7 cellular contexts compared by ENCODE assay signal in genomic region chr13:73058432-73058740, GRCh38. TPM values are rescaled to one million over a fixed set of nuclear protein-coding genes. Genes with fewer than 3 reads are reported as not detected.
DNase-seq lines count a peak whose midpoint lies in the region; ATAC-seq and TF ChIP-seq lines count a peak whose summit lies in the region.

No MANE protein-coding gene starts in this region.

- H3K4me1 ChIP-seq in iPS-20b (ENCODE audit: insufficient read depth, low read length) (peaks cover 20% of the 10 kb centered on the region), transverse colon (peaks cover 0 to 16% (median 4%) of the 10 kb centered on the region in 4 donors)

- H3K9me3 Mint-ChIP-seq in T-cell, result no peaks in the 10 kb centered on the region

- H3K36me3 ChIP-seq in iPS-20b (ENCODE audit: insufficient read depth, low read depth, low read length) (no peaks in the 10 kb centered on the region), transverse colon (peaks cover 0 to 5% (median 0%) of the 10 kb centered on the region in 4 donors)

- H3K9me3 ChIP-seq in iPS-20b (ENCODE audit: insufficient read depth, low read depth, low read length) (no peaks in the 10 kb centered on the region), transverse colon (no peaks in the 10 kb centered on the region)

- H3K27ac ChIP-seq in iPS-20b (ENCODE audit: low read length), result no peak overlapping the region
- H3K27ac ChIP-seq in transverse colon, result peak overlapping the region; percentile 81 to 91 (median 86)

- no peak for TF ChIP-seq EP300 in transverse colon (IDR thresholded peaks at IDR 0.05; ENCODE audit: low read depth)

- H3K27me3 ChIP-seq in iPS-20b (ENCODE audit: insufficient read depth, low read length), result peaks cover 62% of the 10 kb centered on the region
- H3K27me3 ChIP-seq in transverse colon, result peaks cover 3% of the 10 kb centered on the region

- peaks cover 19 to 27% (median 24%) of the 10 kb centered on the region in 3 donors for H3K4me1 Mint-ChIP-seq in T-cell

- WGBS in transverse colon (ENCODE audit: low coverage in 1 of 2), 2 donors, result 3% methylated on average over 8 of the region's 8 CpGs; no CpG with 5 or more reads in 1 of the 2 donors

- in situ Hi-C loops in transverse colon (cut with MboI; ENCODE audit: low pct_ligation_motif_present in 1 of 4, low pct_unique_long_range_greater_than_20kb in 1 of 4, low sequenced_read_pairs in 3 of 4), result loop anchor here in 2 of 4 donors (10.0 to 25.0 kb wide), 3 partner anchors 404 to 654 kb away; no protein-coding TSS in a partner anchor

- CTCF ChIA-PET in T-cell (lab: Charles Lee), result no interaction called here

- peak overlapping the region; percentile 20 to 80 for H3K27ac Mint-ChIP-seq in T-cell

- TF ChIP-seq POLR2A in transverse colon (IDR thresholded peaks at IDR 0.05), result no peak

- peaks cover 19 to 40% of the 10 kb centered on the region in 2 donors for H3K27me3 Mint-ChIP-seq in T-cell

- peaks cover 4% of the 10 kb centered on the region for H3K36me3 Mint-ChIP-seq in T-cell

- intact Hi-C loops in transverse colon (cut with DNase I; ENCODE audit: low total_unique reads), result no loop called here

- peak overlapping the region; percentile 83 to 91 (median 86) for H3K4me3 Mint-ChIP-seq in T-cell

- no peak for TF ChIP-seq CTCF in transverse colon (IDR thresholded peaks at IDR 0.05)

- DNase-seq in T-cell, result no peak
- DNase-seq in transverse colon, result no peak
- no peak for DNase-seq in NCI-H2171 treated with DMSO at 0.1 percent for 48 hours (lab: John Stamatoyannopoulos, UW)
- no peak for DNase-seq in activated CD4-positive, alpha-beta T cell treated with anti-CD3 and anti-CD28 coated beads, Interleukin-2, amount 50 U/mL, for 1 hour

- H3K9ac ChIP-seq in iPS-20b (ENCODE audit: low read depth, low read length), result peak overlapping the region; percentile 49; the same call in 1 of the 2 replicates

- H3K4me3 ChIP-seq in iPS-20b (ENCODE audit: low read length), result peak overlapping the region; percentile 75
- H3K4me3 ChIP-seq in transverse colon, result peak overlapping the region; percentile 0 to 97 (median 86)

- ATAC-seq in GM18909 (IDR thresholded peaks at IDR 0.05; ENCODE audit: poor library complexity, unreplicated experiment) (peak; percentile 19), HG02623 (IDR thresholded peaks at IDR 0.05; ENCODE audit: unreplicated experiment) (peak; percentile 12), T-cell (replicated peaks in 1 of 4) (peak in 3 of 4 experiments; percentile 4 to 9 (median 4))

- POLR2A ChIA-PET in T-cell (lab: Charles Lee), result interaction anchor here in 1 of 2 donors (0.7 kb wide), 1 partner anchor 644 kb away, joined by 3 read pairs; no protein-coding TSS in a partner anchor

RNA-seq across cellular contexts. Expression of gene KLF5, which starts 0.4 kb away (rescaled TPM):
- total RNA-seq in T-cell, result 1 to 10 TPM; 2.5 to 6.2 (median 4.3) TPM
- total RNA-seq in transverse colon, result 100 to 1,000 TPM; 192 to 334 (median 270) TPM

Comparison
In these comparisons a context has a peak if more than half of its experiments do, and no peak if none do; other contexts are left out.
1. RNA of gene KLF5, which starts 0.4 kb away (total RNA-seq): 192 to 334 TPM in transverse colon; 2.5 to 6.2 TPM in T-cell; every median in the first group is over 10 times any median in the second.
2. Peak in every context shown above with its lines, with median percentiles within 50 percentile points of each other: ATAC-seq.